17 cellular contexts compared by ENCODE assay signal in genomic region chr6:40791004-40791403, GRCh38.
DNase-seq lines count a peak whose midpoint lies in the region; ATAC-seq and TF ChIP-seq lines count a peak whose summit lies in the region.
"Had no signal": no experiment of that assay in that cellular context is flagged by ENCODE, and none has a peak within 500 bp of the region (broad histone marks: within the 10 kb centered on the region; RNA-seq: fewer than 3 reads in every experiment).

No MANE protein-coding gene starts in this region.

- H3K4me3 Mint-ChIP-seq in type B pancreatic cell: no peak overlapping the region
- H3K4me3 Mint-ChIP-seq: neural crest cell had no signal

- peaks cover 10% of the 10 kb centered on the region for H3K27me3 Mint-ChIP-seq in type B pancreatic cell

- H3K27ac Mint-ChIP-seq in type B pancreatic cell: peak overlapping the region; percentile 81

- no peaks in the 10 kb centered on the region for H3K36me3 Mint-ChIP-seq in type B pancreatic cell

- H3K9me3 Mint-ChIP-seq in type B pancreatic cell: no peaks in the 10 kb centered on the region
- H3K9me3 Mint-ChIP-seq: neural crest cell had no signal

- intact Hi-C loops in cardiac septum (cut with DNase I): no loop called here
- intact Hi-C loops in left ventricle myocardium superior (cut with micrococcal nuclease): no loop called here

- DNase-seq in cardiac septum (ENCODE audit: low spot score) (peak; percentile 44), left ventricle myocardium superior (no peak), SW480 (ENCODE audit: low spot score) (peak; percentile 8), iPS-NIHi11 (ENCODE audit: low spot score) (peak; percentile 17), type B pancreatic cell (ENCODE audit: extremely low spot score, unreplicated experiment) (no peak), SW 1271 (lab: John Stamatoyannopoulos, UW) (no peak), inferior parietal cortex (ENCODE audit: extremely low spot score) (no peak), hepatic stellate cell (ENCODE audit: low spot score) (no peak)
- DNase-seq: activated CD8-positive, alpha-beta memory T cell treated with anti-CD3 and anti-CD28 coated beads for 24 hours; activated effector memory CD4-positive, alpha-beta T cell treated with Interleukin-2 at 50 U/mL for 16 hours; AML-193; hippocampal formation; NCI-H1417 treated with DMSO at 0.1 percent for 48 hours; NCI-H345; SJCRH30; substantia nigra had no signal

- ATAC-seq in left ventricle myocardium superior: no peak

- TF ChIP-seq CTCF in type B pancreatic cell (conservative IDR thresholded peaks at IDR 0.05): no peak

- H3K4me1 Mint-ChIP-seq in type B pancreatic cell (ENCODE audit: unreplicated experiment): peaks cover 25% of the 10 kb centered on the region

Comparison
In these comparisons a context has a peak if more than half of its experiments do, and no peak if none do; other contexts are left out.
1. DNase-seq: peak in cardiac septum (single experiment), SW480 (single experiment) and iPS-NIHi11 (single experiment); none in left ventricle myocardium superior (single experiment), type B pancreatic cell (single experiment), SW 1271 (0 of 2), inferior parietal cortex (single experiment) and hepatic stellate cell (single experiment).